1 cellular context compared by ENCODE assay signal in genomic region chr17:79796570-79797491, GRCh38.
A peak's percentile ranks its signal among the peaks of the same experiment; 100 is the strongest.
TF ChIP-seq lines count a peak whose summit lies in the region.

TSS of gene CBX8 (minus strand) at chr17:79797077. CDS start at chr17:79796998, 79 bp downstream.

TF ChIP-seq in HepG2, 621 proteins besides CTCF, POLR2A, EP300 and RAD21 (continued from another document and continues in another):
- TF ChIP-seq ZBTB33 (CRISPR knock-in tag; IDR thresholded peaks at IDR 0.05) = no peak; the same call in 1 of the 2 replicates
- TF ChIP-seq JARID2 (CRISPR knock-in tag; IDR thresholded peaks at IDR 0.05; ENCODE audit: insufficient replicate concordance) = peak; percentile 44
- no peak for TF ChIP-seq ZNF484 (CRISPR knock-in tag; IDR thresholded peaks at IDR 0.05; ENCODE audit: borderline replicate concordance, low read depth)
- no peak for TF ChIP-seq ZNF629 (CRISPR knock-in tag; conservative IDR thresholded peaks at IDR 0.05)
- TF ChIP-seq ZMYM3 (CRISPR knock-in tag; IDR thresholded peaks at IDR 0.05) = no peak
- TF ChIP-seq KDM4B (CRISPR knock-in tag; IDR thresholded peaks at IDR 0.05) = no peak
- no peak for TF ChIP-seq NFE2 (CRISPR knock-in tag; IDR thresholded peaks at IDR 0.05)
- peak; percentile 13; the same call in 1 of the 2 replicates for TF ChIP-seq ZZZ3 (CRISPR knock-in tag; IDR thresholded peaks at IDR 0.05; ENCODE audit: borderline replicate concordance)
- no peak for TF ChIP-seq BATF2 (CRISPR knock-in tag; IDR thresholded peaks at IDR 0.05)
- TF ChIP-seq GATAD1 (CRISPR knock-in tag; IDR thresholded peaks at IDR 0.05) = peak; percentile 66; the same call in 1 of the 2 replicates
- TF ChIP-seq GZF1 (CRISPR knock-in tag; IDR thresholded peaks at IDR 0.05) = peak; percentile 69; the same call in 1 of the 2 replicates
- 0 out of 2 replicates have a peak, but pooled peaks have one; percentile 24 for TF ChIP-seq ARID5B (CRISPR knock-in tag; IDR thresholded peaks at IDR 0.05)
- no peak for TF ChIP-seq ZNF18 (CRISPR knock-in tag; IDR thresholded peaks at IDR 0.05; ENCODE audit: insufficient replicate concordance)
- no peak for TF ChIP-seq TERF1 (CRISPR knock-in tag; IDR thresholded peaks at IDR 0.05)
- TF ChIP-seq BCL3 (CRISPR knock-in tag; IDR thresholded peaks at IDR 0.05) = 0 out of 2 replicates have a peak, but pooled peaks have one; percentile 15
- TF ChIP-seq DMTF1 (CRISPR knock-in tag; IDR thresholded peaks at IDR 0.05) = no peak
- TF ChIP-seq ZFAT (CRISPR knock-in tag; conservative IDR thresholded peaks at IDR 0.05) = no peak; the same call in 1 of the 2 replicates
- no peak for TF ChIP-seq PHB2 (IDR thresholded peaks at IDR 0.05; ENCODE audit: partially characterized antibody)
- no peak for TF ChIP-seq ATM (IDR thresholded peaks at IDR 0.05; ENCODE audit: borderline replicate concordance)
- no peak for TF ChIP-seq NCOA2 (CRISPR knock-in tag; IDR thresholded peaks at IDR 0.05)
- 0 out of 2 replicates have a peak, but pooled peaks have one; percentile 64 for TF ChIP-seq ELF3 (CRISPR knock-in tag; IDR thresholded peaks at IDR 0.05)
- 0 out of 2 replicates have a peak, but pooled peaks have one; percentile 1 for TF ChIP-seq ZNF558 (CRISPR knock-in tag; IDR thresholded peaks at IDR 0.05; ENCODE audit: borderline replicate concordance)
- no peak for TF ChIP-seq PPARG (CRISPR knock-in tag; conservative IDR thresholded peaks at IDR 0.05)
- TF ChIP-seq ZBTB3 (CRISPR knock-in tag; IDR thresholded peaks at IDR 0.05; ENCODE audit: borderline replicate concordance, low read depth) = no peak
- no peak for TF ChIP-seq MATR3 (CRISPR knock-in tag; IDR thresholded peaks at IDR 0.05)
- peak; percentile 91 for TF ChIP-seq ZGPAT (CRISPR knock-in tag; IDR thresholded peaks at IDR 0.05)
- TF ChIP-seq ZNF572 (CRISPR knock-in tag; IDR thresholded peaks at IDR 0.05) = 0 out of 2 replicates have a peak, but pooled peaks have one; percentile 36
- 0 out of 2 replicates have a peak, but pooled peaks have one; percentile 20 for TF ChIP-seq FOXK2 (IDR thresholded peaks at IDR 0.05)
- no peak for TF ChIP-seq NFAT5 (CRISPR knock-in tag; IDR thresholded peaks at IDR 0.05)
- TF ChIP-seq ZNF275 (CRISPR knock-in tag; IDR thresholded peaks at IDR 0.05; ENCODE audit: borderline replicate concordance) = no peak; the same call in 1 of the 2 replicates
- TF ChIP-seq DDIT3 (CRISPR knock-in tag; IDR thresholded peaks at IDR 0.05) = no peak
- TF ChIP-seq CCAR2 (optimal IDR thresholded peaks at IDR 0.05; ENCODE audit: low read depth, low read length) = no peak
- TF ChIP-seq SETDB1 (CRISPR knock-in tag; IDR thresholded peaks at IDR 0.05; ENCODE audit: borderline replicate concordance) = no peak
